In the genomic region with DNA sequence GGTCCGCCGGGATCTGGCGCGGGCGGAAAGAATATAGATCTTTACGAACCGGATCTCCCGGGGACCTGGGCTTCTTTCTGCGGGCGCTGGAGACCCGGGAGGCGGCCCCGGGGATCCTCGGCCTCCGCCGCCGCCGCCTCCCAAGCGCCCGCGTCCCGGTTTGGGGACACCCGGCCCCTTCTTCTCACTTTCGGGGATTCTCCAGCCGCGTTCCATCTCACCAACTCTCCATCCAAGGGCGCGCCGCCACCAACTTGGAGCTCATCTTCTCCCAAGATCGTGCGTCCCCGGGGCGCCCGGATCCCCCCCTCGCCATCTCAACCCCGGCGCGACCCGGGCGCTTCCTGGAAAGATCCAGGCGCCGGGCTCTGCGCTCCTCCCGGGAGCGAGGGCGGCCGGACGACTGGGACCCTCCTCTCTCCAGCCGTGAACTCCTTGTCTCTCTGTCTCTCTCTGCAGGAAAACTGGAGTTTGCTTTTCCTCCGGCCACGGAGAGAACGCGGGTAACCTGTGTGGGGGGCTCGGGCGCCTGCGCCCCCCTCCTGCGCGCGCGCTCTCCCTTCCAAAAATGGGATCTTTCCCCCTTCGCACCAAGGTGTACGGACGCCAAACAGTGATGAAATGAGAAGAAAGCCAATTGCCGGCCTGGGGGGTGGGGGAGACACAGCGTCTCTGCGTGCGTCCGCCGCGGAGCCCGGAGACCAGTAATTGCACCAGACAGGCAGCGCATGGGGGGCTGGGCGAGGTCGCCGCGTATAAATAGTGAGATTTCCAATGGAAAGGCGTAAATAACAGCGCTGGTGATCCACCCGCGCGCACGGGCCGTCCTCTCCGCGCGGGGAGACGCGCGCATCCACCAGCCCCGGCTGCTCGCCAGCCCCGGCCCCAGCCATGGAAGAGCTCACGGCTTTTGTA, we compare ENCODE assay signal across 20 cellular contexts. TPM values are rescaled to one million over a fixed set of nuclear protein-coding genes. Genes with fewer than 3 reads are reported as not detected.
A peak's percentile ranks its signal among the peaks of the same experiment; 100 is the strongest.
DNase-seq lines count a peak whose midpoint lies in the region; ATAC-seq and TF ChIP-seq lines count a peak whose summit lies in the region.
"Had no signal": no experiment of that assay in that cellular context is flagged by ENCODE, and none has a peak within 500 bp of the region (broad histone marks: within the 10 kb centered on the region; RNA-seq: fewer than 3 reads in every experiment).

SHOX (plus strand) TSS at position 785 of the 915 bp plus-strand sequence; CDS start at position 892, 107 bp downstream.

- no peak within 1 kb of the TSS for H3K4me3 Mint-ChIP-seq in activated CD8-positive, alpha-beta memory T cell treated with anti-CD3 and anti-CD28 coated beads, Interleukin-2, amount 10 ng/mL, durations not matched to agents 7 days and 5 days
- H3K4me3 Mint-ChIP-seq in activated naive CD8-positive, alpha-beta T cell, result peak within 1 kb of the TSS; percentile 17
- H3K4me3 Mint-ChIP-seq: CD8-positive, alpha-beta memory T cell had no signal

- no peaks in the 10 kb centered on the region for H3K36me3 ChIP-seq in iPS-20b (ENCODE audit: insufficient read depth, low read depth, low read length)
- H3K36me3 ChIP-seq in spleen, result no peaks in the 10 kb centered on the region
- H3K36me3 ChIP-seq in OCI-LY7 (ENCODE audit: insufficient read depth, low read length), result no peaks in the 10 kb centered on the region
- H3K36me3 ChIP-seq: adrenal gland, Peyer's patch, thoracic aorta had no signal

- no peaks in the 10 kb centered on the region for H3K4me1 Mint-ChIP-seq in activated CD8-positive, alpha-beta memory T cell treated with anti-CD3 and anti-CD28 coated beads, Interleukin-2, amount 10 ng/mL, durations not matched to agents 7 days and 5 days
- peaks cover 11% of the 10 kb centered on the region for H3K4me1 Mint-ChIP-seq in activated naive CD8-positive, alpha-beta T cell (ENCODE audit: low read depth)

- H3K79me2 ChIP-seq in OCI-LY7 (ENCODE audit: insufficient read depth, low read depth, low read length), result no peaks in the 10 kb centered on the region

- H3K4me2 ChIP-seq in OCI-LY7 (ENCODE audit: low read length), result no peak within 1 kb of the TSS

- H3K9me3 Mint-ChIP-seq in activated CD8-positive, alpha-beta memory T cell treated with anti-CD3 and anti-CD28 coated beads, Interleukin-2, amount 10 ng/mL, durations not matched to agents 7 days and 5 days (ENCODE audit: low read depth), result peaks cover 8% of the 10 kb centered on the region
- no peaks in the 10 kb centered on the region for H3K9me3 Mint-ChIP-seq in activated naive CD8-positive, alpha-beta T cell (ENCODE audit: low read depth)

- TF ChIP-seq CTCF in spleen (IDR thresholded peaks at IDR 0.05 in 8 of 11, conservative IDR thresholded peaks at IDR 0.05 in 3 of 11) (no peak), OCI-LY7 (conservative IDR thresholded peaks at IDR 0.05; ENCODE audit: low read length) (no peak)

- 5 to 9% (median 7%) methylated on average over 61 to 93 of the region's 93 CpGs for WGBS in spleen, 5 donors

- POLR2A ChIA-PET in OCI-LY7 (lab: Charles Lee), result no interaction called here

- BruUV-seq in OCI-LY7 (replicated peaks; lab: Mats Ljungman, UMichigan), result no TSS peak

- intact Hi-C loops in spleen (cut with DNase I; ENCODE audit: low total_unique reads), result no loop called here
- intact Hi-C loops in OCI-LY7 (cut with micrococcal nuclease; ENCODE audit: unreplicated experiment), result no loop called here

- no peak for ATAC-seq in activated CD8-positive, alpha-beta memory T cell treated with anti-CD3 and anti-CD28 coated beads, Interleukin-2, amount 10 ng/mL, durations not matched to agents 7 days and 5 days
- ATAC-seq in GM21825 (IDR thresholded peaks at IDR 0.05; ENCODE audit: unreplicated experiment), result no peak
- ATAC-seq: left colon had no signal

- H3K27me3 ChIP-seq in iPS-20b (ENCODE audit: insufficient read depth, low read length), result peaks cover 100% of the 10 kb centered on the region
- H3K27me3 ChIP-seq in spleen (replicated peaks in 1 of 7), result peaks cover 3 to 85% (median 63%) of the 10 kb centered on the region in 7 donors

- H4K20me1 ChIP-seq in OCI-LY7 (ENCODE audit: insufficient read depth, low read length), result no peaks in the 10 kb centered on the region

- CTCF ChIA-PET in activated CD8-positive, alpha-beta memory T cell treated with anti-CD3 and anti-CD28 coated beads, Interleukin-2, amount 10 ng/mL, durations not matched to agents 7 days and 5 days (lab: Charles Lee), result no interaction called here
- CTCF ChIA-PET in OCI-LY7 (lab: Charles Lee; ENCODE audit: unreplicated experiment), result no interaction called here

- H3K9me2 ChIP-seq in OCI-LY7 (ENCODE audit: insufficient read depth, low read length), result no peaks in the 10 kb centered on the region

- H3K4me1 ChIP-seq in iPS-20b (ENCODE audit: insufficient read depth, low read length) (no peaks in the 10 kb centered on the region), spleen (peaks cover 0 to 8% (median 0%) of the 10 kb centered on the region in 6 donors), OCI-LY7 (ENCODE audit: insufficient read depth, low read length, poor library complexity, severe bottlenecking) (no peaks in the 10 kb centered on the region)
- H3K4me1 ChIP-seq: adrenal gland, Peyer's patch had no signal

- TF ChIP-seq POLR2A in spleen (IDR thresholded peaks at IDR 0.05), result no peak

- H3K27ac ChIP-seq in iPS-20b (ENCODE audit: low read length) (no peak within 1 kb of the TSS), spleen (no peak within 1 kb of the TSS), OCI-LY7 (ENCODE audit: low read depth, low read length, poor library complexity, severe bottlenecking) (no peak within 1 kb of the TSS)
- H3K27ac ChIP-seq: adrenal gland, Peyer's patch, thoracic aorta, VCaP had no signal

- peak within 1 kb of the TSS; percentile 48 for H3K27ac Mint-ChIP-seq in activated CD8-positive, alpha-beta memory T cell treated with anti-CD3 and anti-CD28 coated beads, Interleukin-2, amount 10 ng/mL, durations not matched to agents 7 days and 5 days
- H3K27ac Mint-ChIP-seq in activated naive CD8-positive, alpha-beta T cell, result no peak within 1 kb of the TSS

- H2AFZ ChIP-seq in OCI-LY7 (ENCODE audit: low read length), result no peak within 1 kb of the TSS

- DNase-seq in activated CD8-positive, alpha-beta memory T cell treated with anti-CD3 and anti-CD28 coated beads, Interleukin-2, amount 10 ng/mL, durations not matched to agents 7 days and 5 days, result no peak
- DNase-seq in activated CD8-positive, alpha-beta memory T cell treated with anti-CD3 and anti-CD28 coated beads, Interleukin-2, amount 50 U/mL, for 4 hours, result no peak
- DNase-seq in spleen (peak; percentile 38), occipital lobe (lab: John Stamatoyannopoulos, UW) (no peak), OCI-LY7 (ENCODE audit: low spot score) (no peak)
- DNase-seq: activated CD8-positive, alpha-beta memory T cell treated with anti-CD3 and anti-CD28 coated beads, Interleukin-2, amount 50 U/mL, for 48 hours; CD8-positive, alpha-beta memory T cell; GF-D8; left colon; naive B cell; NCI-H187; NCI-H524 had no signal

- H3K9me3 ChIP-seq in iPS-20b (ENCODE audit: insufficient read depth, low read depth, low read length) (peaks cover 17% of the 10 kb centered on the region; the same call in 1 of the 2 replicates), spleen (no peaks in the 10 kb centered on the region), OCI-LY7 (ENCODE audit: low read length) (no peaks in the 10 kb centered on the region)
- H3K9me3 ChIP-seq: adrenal gland, Peyer's patch, thoracic aorta had no signal

- H3K4me3 ChIP-seq in iPS-20b (ENCODE audit: low read length) (peak within 1 kb of the TSS; percentile 6; the same call in 1 of the 2 replicates), spleen (no peak within 1 kb of the TSS), OCI-LY7 (ENCODE audit: low read depth, low read length, poor library complexity, severe bottlenecking) (no peak within 1 kb of the TSS)
- H3K4me3 ChIP-seq: adrenal gland, Peyer's patch, thoracic aorta had no signal

- peaks cover 69% of the 10 kb centered on the region for H3K27me3 Mint-ChIP-seq in activated CD8-positive, alpha-beta memory T cell treated with anti-CD3 and anti-CD28 coated beads, Interleukin-2, amount 10 ng/mL, durations not matched to agents 7 days and 5 days
- H3K27me3 Mint-ChIP-seq in activated naive CD8-positive, alpha-beta T cell, result peaks cover 36% of the 10 kb centered on the region

- peaks cover 4% of the 10 kb centered on the region for H3K36me3 Mint-ChIP-seq in activated CD8-positive, alpha-beta memory T cell treated with anti-CD3 and anti-CD28 coated beads, Interleukin-2, amount 10 ng/mL, durations not matched to agents 7 days and 5 days
- H3K36me3 Mint-ChIP-seq in activated naive CD8-positive, alpha-beta T cell, result no peaks in the 10 kb centered on the region
- H3K36me3 Mint-ChIP-seq: CD8-positive, alpha-beta memory T cell had no signal

- H3K9ac ChIP-seq in iPS-20b (ENCODE audit: low read depth, low read length), result no peak within 1 kb of the TSS

RNA-seq across cellular contexts. Expression of gene SHOX, which starts in this region (rescaled TPM):
- not detected for total RNA-seq in activated CD8-positive, alpha-beta memory T cell treated with anti-CD3 and anti-CD28 coated beads, Interleukin-2, amount 10 ng/mL, durations not matched to agents 7 days and 5 days
- not detected for total RNA-seq in spleen
- polyA plus RNA-seq in spleen, result not detected
- under 0.01 TPM for total RNA-seq in occipital lobe
- total RNA-seq in OCI-LY7 (2014; rRNA removed; shearing (Covaris generic)), result not detected in 2 replicates
- total RNA-seq in OCI-LY7 (2022), result not detected in 2 replicates
- total RNA-seq: adrenal gland; CD8-positive, alpha-beta memory T cell; Peyer's patch; renal cortical epithelial cell had no signal
- polyA plus RNA-seq: adrenal gland; CD8-positive, alpha-beta memory T cell had no signal

Comparison
In these comparisons a context has a peak if more than half of its experiments do, and no peak if none do; other contexts are left out.
1. Peak in DNase-seq in spleen; RNA of the gene not detected or under 1 TPM.